ENCODE assay signal across 17 cellular contexts in genomic region chrX:119481218-119481875, GRCh38. TPM values are rescaled to one million over a fixed set of nuclear protein-coding genes. Genes with fewer than 3 reads are reported as not detected.
DNase-seq lines count a peak whose midpoint lies in the region; ATAC-seq lines count a peak whose summit lies in the region.
"Had no signal": no experiment of that assay in that cellular context is flagged by ENCODE, and none has a peak within 500 bp of the region (broad histone marks: within the 10 kb centered on the region; RNA-seq: fewer than 3 reads in every experiment).

No MANE protein-coding gene starts in this region.

- ATAC-seq in right cardiac atrium = peak; percentile 59 to 69
- no peak for ATAC-seq in GM19455 (IDR thresholded peaks at IDR 0.05; ENCODE audit: unreplicated experiment)
- ATAC-seq: effector memory CD8-positive, alpha-beta T cell; foreskin keratinocyte had no signal

- H3K4me3 ChIP-seq in right cardiac atrium (ENCODE audit: low read length) (no peak overlapping the region), skin epidermis (no peak overlapping the region)

- WGBS in right cardiac atrium = 65% methylated on average over 6 of the region's 6 CpGs

- H3K27me3 ChIP-seq in right cardiac atrium (ENCODE audit: control insufficient read depth, insufficient read depth) = no peaks in the 10 kb centered on the region
- H3K27me3 ChIP-seq: foreskin keratinocyte, transverse colon had no signal

- H3K9me3 ChIP-seq in right cardiac atrium (ENCODE audit: control insufficient read depth, low read length) = no peaks in the 10 kb centered on the region
- H3K9me3 ChIP-seq: transverse colon had no signal

- peak overlapping the region; percentile 72 for H3K27ac ChIP-seq in right cardiac atrium (ENCODE audit: low read length)
- peak overlapping the region in 12 of 21 experiments; percentile 14 to 75 (median 59) for H3K27ac ChIP-seq in skin epidermis
- H3K27ac ChIP-seq: foreskin keratinocyte had no signal

- DNase-seq in DMS 273 (lab: John Stamatoyannopoulos, UW; ENCODE audit: unreplicated experiment) = peak; percentile 52
- DNase-seq in DMS 273 treated with DMSO at 0.1 percent for 48 hours (lab: John Stamatoyannopoulos, UW) = no peak
- peak; percentile 11 for DNase-seq in amniotic epithelial cell (ENCODE audit: low read depth)
- DNase-seq in right cardiac atrium = no peak
- no peak for DNase-seq in SHP77 treated with DMSO at 0.1 percent for 48 hours (lab: John Stamatoyannopoulos, UW)
- DNase-seq in H4 (ENCODE audit: low spot score) = no peak
- DNase-seq: activated CD4-positive, CD25-positive, alpha-beta regulatory T cell; activated CD8-positive, alpha-beta memory T cell treated with anti-CD3 and anti-CD28 coated beads for 24 hours; amniotic stem cell; effector memory CD8-positive, alpha-beta T cell; foreskin keratinocyte; NCI-H1436 treated with DMSO at 0.1 percent for 48 hours; NCI-H226; RPMI8226; transverse colon had no signal

- intact Hi-C loops in right cardiac atrium (cut with DNase I) = loop anchor here in 1 of 4 donors (10.0 kb wide), 1 partner anchor 57 kb away; no protein-coding TSS in a partner anchor

- H3K4me1 ChIP-seq in right cardiac atrium (ENCODE audit: control insufficient read depth, insufficient read depth, low read length) = no peaks in the 10 kb centered on the region
- H3K4me1 ChIP-seq: foreskin keratinocyte had no signal

RNA-seq across cellular contexts. Expression of gene SLC25A5, which starts 13.1 kb away (rescaled TPM):
- 100 to 1,000 TPM; 172 to 213 (median 198) TPM for total RNA-seq in right cardiac atrium
- 126 TPM for polyA plus RNA-seq in right cardiac atrium
- total RNA-seq in H4 (2014; rRNA removed; shearing (Covaris generic)) = 399 and 652 TPM in 2 replicates

Comparison
In these comparisons a context has a peak if more than half of its experiments do, and no peak if none do; other contexts are left out.
1. DNase-seq: peak in DMS 273 (single experiment) and amniotic epithelial cell (single experiment); none in DMS 273 treated with DMSO at 0.1 percent for 48 hours (single experiment), right cardiac atrium (0 of 3), SHP77 treated with DMSO at 0.1 percent for 48 hours (single experiment) and H4 (single experiment).